In the genomic region with DNA sequence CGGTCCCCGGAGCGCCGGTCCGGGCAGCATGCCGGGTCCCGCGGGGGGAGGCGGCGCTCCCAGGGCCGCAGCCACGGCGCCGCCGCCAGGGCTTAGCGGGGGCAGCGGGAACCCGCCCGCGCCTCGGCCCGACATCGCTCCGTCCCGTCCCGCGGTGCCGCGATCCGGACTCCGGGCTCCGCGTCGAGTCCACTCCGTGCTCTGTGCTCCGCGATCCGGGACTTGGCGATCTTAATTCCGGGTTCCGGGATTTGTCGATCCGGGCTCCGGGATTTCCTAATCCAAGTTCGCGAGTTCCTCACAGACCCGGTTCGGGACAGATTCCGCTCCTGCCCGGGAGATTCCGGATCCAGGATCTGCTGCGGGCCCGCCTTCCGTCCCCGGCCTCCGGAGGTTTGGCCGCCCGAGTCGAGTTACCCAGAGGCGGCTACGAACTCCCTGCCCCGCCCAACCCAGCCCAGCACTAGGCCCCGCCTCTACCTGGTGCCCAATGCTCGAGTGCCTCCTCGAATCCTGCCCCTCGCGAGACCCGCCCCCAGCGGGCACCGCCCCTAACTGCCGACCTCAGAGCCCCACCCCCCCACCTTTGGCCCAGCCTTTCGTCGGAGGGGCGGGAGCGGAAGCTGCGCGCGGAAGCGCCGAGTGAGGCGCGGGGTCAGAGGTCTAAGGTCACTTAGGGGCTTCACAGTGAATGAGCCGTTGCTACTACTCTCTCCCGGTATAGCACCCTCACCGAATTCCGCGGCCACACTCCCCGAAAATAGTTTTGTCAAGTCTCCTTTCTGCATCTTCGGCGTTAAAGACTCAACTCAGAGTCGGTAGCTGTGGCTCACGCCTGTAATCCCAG, we compare ENCODE assay signal across 8 cellular contexts. TPM values are rescaled to one million over a fixed set of nuclear protein-coding genes. Genes with fewer than 3 reads are reported as not detected.
DNase-seq lines count a peak whose midpoint lies in the region; ATAC-seq, FAIRE-seq and TF ChIP-seq lines count a peak whose summit lies in the region.

A gene (minus strand): TSS at position 146 of the 847 bp plus-strand sequence. CDS start 11 bp downstream, at position 135.

- intact Hi-C loops in left ventricle myocardium superior (cut with micrococcal nuclease) = no loop called here
- intact Hi-C loops in psoas muscle (cut with DNase I) = no loop called here

- H3K4me1 ChIP-seq in psoas muscle = peaks cover 43% of the 10 kb centered on the region

- H3K4me3 Mint-ChIP-seq in T-helper 17 cell = peak within 1 kb of the TSS; percentile 94

- H3K27ac Mint-ChIP-seq in T-helper 17 cell = peak within 1 kb of the TSS; percentile 95

- peaks cover 35% of the 10 kb centered on the region for H3K4me1 Mint-ChIP-seq in T-helper 17 cell

- H3K4me3 ChIP-seq in psoas muscle = peak within 1 kb of the TSS; percentile 83

- no peaks in the 10 kb centered on the region for H3K9me3 ChIP-seq in T-helper 17 cell (ENCODE audit: control insufficient read depth, low read length, poor library complexity, severe bottlenecking)
- H3K9me3 ChIP-seq in psoas muscle = no peaks in the 10 kb centered on the region

- peak; percentile 86 for FAIRE-seq in urothelium cell line (lab: Jason Lieb, UNC)

- no peaks in the 10 kb centered on the region for H3K36me3 ChIP-seq in psoas muscle (ENCODE audit: insufficient read depth in 1 of 2, low read depth in 1 of 2)

- no peaks in the 10 kb centered on the region for H3K36me3 Mint-ChIP-seq in T-helper 17 cell (ENCODE audit: low read depth)

- ATAC-seq in HG02938 (IDR thresholded peaks at IDR 0.05; ENCODE audit: unreplicated experiment) (peak; percentile 73), T-helper 17 cell (peak; percentile 89), left ventricle myocardium superior (peak; percentile 79), psoas muscle (peak; percentile 85 to 90 (median 88))

- TF ChIP-seq POLR2A in GM15510 (IDR thresholded peaks at IDR 0.05; ENCODE audit: borderline replicate concordance, extremely low read depth, insufficient read length) = peak; percentile 83

- no peaks in the 10 kb centered on the region for H3K27me3 ChIP-seq in psoas muscle (ENCODE audit: insufficient read depth in 3 of 3, low read length in 2 of 3)

- WGBS in psoas muscle, 3 donors = 0% methylated on average over 77 to 92 of the region's 92 CpGs

- H3K27ac ChIP-seq in angular gyrus (ENCODE audit: low read depth, low read length) (peak within 1 kb of the TSS; percentile 79), psoas muscle (peak within 1 kb of the TSS; percentile 80)

- no peaks in the 10 kb centered on the region for H3K27me3 Mint-ChIP-seq in T-helper 17 cell

- DNase-seq in NCI-H1694 treated with DMSO at 0.1 percent for 48 hours (lab: John Stamatoyannopoulos, UW) (peak; percentile 96), T-helper 17 cell (peak; percentile 96 to 99 (median 99)), left ventricle myocardium superior (peak; percentile 99), psoas muscle (peak; percentile 99 to 100), urothelium cell line (ENCODE audit: low spot score) (peak; percentile 100)

- TF ChIP-seq CTCF in psoas muscle (IDR thresholded peaks at IDR 0.05) = no peak

RNA-seq across cellular contexts. Expression of the gene that starts here (rescaled TPM):
- total RNA-seq in T-helper 17 cell = 100 to 1,000 TPM in 1 of 2 donors, 10 to 100 TPM in 1; 95.3 to 106 TPM
- 28.4 TPM for total RNA-seq in left ventricle myocardium superior
- 10 to 100 TPM in 3 of 4 donors, 1 to 10 TPM in 1; 9.4 to 26.9 (median 18.4) TPM for total RNA-seq in psoas muscle
- 10 to 100 TPM; 12.1 to 15.4 (median 14.7) TPM for polyA plus RNA-seq in psoas muscle

Comparison
In these comparisons a context has a peak if more than half of its experiments do, and no peak if none do; other contexts are left out.
1. Peak in every context shown above with its lines: DNase-seq, ATAC-seq, H3K4me3 ChIP-seq and H3K27ac ChIP-seq.